Comparison of ENCODE assay signal across 1 cellular context in genomic region chr18:60319129-60319528, GRCh38.
TF ChIP-seq lines count a peak whose summit lies in the region.

No MANE protein-coding gene starts in this region.

TF ChIP-seq in WTC11, 78 proteins besides CTCF, POLR2A, EP300 and RAD21:
- no peak for TF ChIP-seq AR (CRISPR knock-in tag; IDR thresholded peaks at IDR 0.05)
- TF ChIP-seq ZNF219 (CRISPR knock-in tag; IDR thresholded peaks at IDR 0.05; ENCODE audit: borderline replicate concordance) = no peak
- no peak for TF ChIP-seq JUN (CRISPR knock-in tag; IDR thresholded peaks at IDR 0.05)
- TF ChIP-seq ZNF396 (CRISPR knock-in tag; IDR thresholded peaks at IDR 0.05; ENCODE audit: borderline replicate concordance) = no peak
- TF ChIP-seq RORB (CRISPR knock-in tag; IDR thresholded peaks at IDR 0.05) = no peak
- no peak for TF ChIP-seq PRDM15 (CRISPR knock-in tag; IDR thresholded peaks at IDR 0.05)
- no peak for TF ChIP-seq E2F4 (CRISPR knock-in tag; IDR thresholded peaks at IDR 0.05; ENCODE audit: borderline replicate concordance, low read depth)
- TF ChIP-seq CREM (CRISPR knock-in tag; IDR thresholded peaks at IDR 0.05) = no peak
